Comparison of ENCODE assay signal across 1 cellular context in genomic region chr1:85259866-85260345, GRCh38.
TF ChIP-seq lines count a peak whose summit lies in the region.

No MANE protein-coding gene starts in this region.

TF ChIP-seq in HepG2, 621 proteins besides CTCF, POLR2A, EP300 and RAD21:
- TF ChIP-seq ZNF703 (CRISPR knock-in tag; IDR thresholded peaks at IDR 0.05; ENCODE audit: borderline replicate concordance) (no peak), CHD2 (IDR thresholded peaks at IDR 0.05; ENCODE audit: low read depth, low read length) (no peak), TARDBP (CRISPR knock-in tag; IDR thresholded peaks at IDR 0.05) (no peak), SAFB2 (CRISPR knock-in tag; IDR thresholded peaks at IDR 0.05; ENCODE audit: borderline replicate concordance, low read depth) (no peak), SP1 (IDR thresholded peaks at IDR 0.05) (no peak), SP1 (CRISPR knock-in tag; IDR thresholded peaks at IDR 0.05) (no peak), ZNF607 (CRISPR knock-in tag; IDR thresholded peaks at IDR 0.05; ENCODE audit: borderline replicate concordance) (0 out of 2 replicates have a peak, but pooled peaks have one; percentile 5), KLF6 (CRISPR knock-in tag; IDR thresholded peaks at IDR 0.05) (no peak), UBTF (CRISPR knock-in tag; IDR thresholded peaks at IDR 0.05) (no peak), ZFP36L2 (CRISPR knock-in tag; IDR thresholded peaks at IDR 0.05) (no peak), TBP (CRISPR knock-in tag; IDR thresholded peaks at IDR 0.05) (0 out of 2 replicates have a peak, but pooled peaks have one; percentile 39), SMC3 (IDR thresholded peaks at IDR 0.05; ENCODE audit: low read length) (no peak), RCOR2 (CRISPR knock-in tag; IDR thresholded peaks at IDR 0.05) (no peak), ZNF30 (CRISPR knock-in tag; IDR thresholded peaks at IDR 0.05) (no peak), AKNA (CRISPR knock-in tag; IDR thresholded peaks at IDR 0.05; ENCODE audit: borderline replicate concordance) (no peak), POGK (CRISPR knock-in tag; conservative IDR thresholded peaks at IDR 0.05) (no peak), TCF7L2 (IDR thresholded peaks at IDR 0.05; ENCODE audit: low read depth, low read length) (no peak), CCDC6 (CRISPR knock-in tag; IDR thresholded peaks at IDR 0.05) (no peak), GLMP (CRISPR knock-in tag; IDR thresholded peaks at IDR 0.05; ENCODE audit: borderline replicate concordance) (no peak), NFKB2 (CRISPR knock-in tag; IDR thresholded peaks at IDR 0.05; ENCODE audit: borderline replicate concordance) (no peak), ZNF101 (CRISPR knock-in tag; IDR thresholded peaks at IDR 0.05; ENCODE audit: borderline replicate concordance, low read depth) (no peak), ZHX2 (IDR thresholded peaks at IDR 0.05; ENCODE audit: low read depth) (no peak), ZHX2 (CRISPR knock-in tag; IDR thresholded peaks at IDR 0.05; ENCODE audit: borderline replicate concordance) (no peak), CHD4 (IDR thresholded peaks at IDR 0.05; ENCODE audit: borderline replicate concordance, low read length) (no peak), POLR2G (IDR thresholded peaks at IDR 0.05; ENCODE audit: low read depth, low read length) (no peak), TP53 (CRISPR knock-in tag; conservative IDR thresholded peaks at IDR 0.05) (0 out of 2 replicates have a peak, but pooled peaks have one; percentile 9), ARNT2 (CRISPR knock-in tag; IDR thresholded peaks at IDR 0.05; ENCODE audit: low read depth) (0 out of 2 replicates have a peak, but pooled peaks have one; percentile 4), IRF2 (CRISPR knock-in tag; IDR thresholded peaks at IDR 0.05) (no peak), MXD1 (CRISPR knock-in tag; IDR thresholded peaks at IDR 0.05) (no peak)
